In the genomic region with DNA sequence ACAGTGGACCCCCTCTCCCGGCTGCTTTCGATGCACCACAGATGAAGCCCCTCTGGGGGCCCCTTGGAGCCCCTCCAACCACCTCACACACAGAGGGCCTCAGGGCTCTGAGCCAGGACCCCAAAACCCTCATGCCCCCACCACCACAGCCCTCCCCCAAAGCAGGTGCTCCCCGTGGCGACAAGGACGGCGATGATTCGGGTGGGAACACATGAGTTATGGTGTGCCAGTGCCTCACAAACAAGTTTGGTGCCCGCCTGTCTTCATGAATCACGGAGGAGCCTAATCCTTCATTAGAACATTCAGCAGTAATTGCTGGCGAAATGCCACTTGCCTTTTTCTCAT, we compare ENCODE assay signal across 27 cellular contexts.
"Had no signal": no experiment of that assay in that cellular context is flagged by ENCODE, and none has a peak within 500 bp of the region (broad histone marks: within the 10 kb centered on the region; RNA-seq: fewer than 3 reads in every experiment).

No MANE protein-coding gene starts in this region.

- H3K27ac Mint-ChIP-seq: activated CD4-positive, alpha-beta memory T cell treated with anti-CD3 and anti-CD28 coated beads, Interleukin-2, amount 10 ng/mL, durations not matched to agents 7 days and 5 days; activated CD8-positive, alpha-beta memory T cell treated with anti-CD3 and anti-CD28 coated beads, Interleukin-2, amount 10 ng/mL, durations not matched to agents 7 days and 5 days; activated naive CD4-positive, alpha-beta T cell treated with anti-CD3 and anti-CD28 coated beads, Interleukin-2, amount 10 ng/mL, durations not matched to agents 7 days and 5 days; activated naive CD8-positive, alpha-beta T cell; activated naive CD8-positive, alpha-beta T cell treated with anti-CD3 and anti-CD28 coated beads, Interleukin-2, amount 50 U/mL, for 24 hours had no signal

- H3K4me1 Mint-ChIP-seq: activated CD4-positive, alpha-beta memory T cell treated with anti-CD3 and anti-CD28 coated beads, Interleukin-2, amount 10 ng/mL, durations not matched to agents 7 days and 5 days; activated CD8-positive, alpha-beta memory T cell treated with anti-CD3 and anti-CD28 coated beads, Interleukin-2, amount 10 ng/mL, durations not matched to agents 7 days and 5 days; activated naive CD4-positive, alpha-beta T cell treated with anti-CD3 and anti-CD28 coated beads, Interleukin-2, amount 10 ng/mL, durations not matched to agents 7 days and 5 days; activated naive CD8-positive, alpha-beta T cell treated with anti-CD3 and anti-CD28 coated beads, Interleukin-2, amount 50 U/mL, for 24 hours had no signal

- DNase-seq: activated CD4-positive, alpha-beta memory T cell treated with anti-CD3 and anti-CD28 coated beads, Interleukin-2, amount 10 ng/mL, durations not matched to agents 7 days and 5 days; activated CD4-positive, alpha-beta T cell treated with anti-CD3 and anti-CD28 coated beads for 1 hour; activated CD4-positive, alpha-beta T cell treated with anti-CD3 and anti-CD28 coated beads for 48 hours; activated CD4-positive, CD25-positive, alpha-beta regulatory T cell; activated CD8-positive, alpha-beta memory T cell treated with anti-CD3 and anti-CD28 coated beads for 24 hours; activated CD8-positive, alpha-beta memory T cell treated with anti-CD3 and anti-CD28 coated beads, Interleukin-2, amount 10 ng/mL, durations not matched to agents 7 days and 5 days; activated CD8-positive, alpha-beta memory T cell treated with anti-CD3 and anti-CD28 coated beads, Interleukin-2, amount 50 U/mL, for 48 hours; activated effector memory CD4-positive, alpha-beta T cell treated with Interleukin-2 at 50 U/mL for 16 hours; activated naive CD4-positive, alpha-beta T cell treated with anti-CD3 and anti-CD28 coated beads, Interleukin-2, amount 10 ng/mL, durations not matched to agents 7 days and 5 days; activated naive CD8-positive, alpha-beta T cell treated with anti-CD3 and anti-CD28 coated beads, Interleukin-2, amount 50 U/mL, for 24 hours; activated T-cell treated with anti-CD3 and anti-CD28 coated beads, Interleukin-2, amount 50 U/mL, for 48 hours; Kasumi-1; KG1; NCI-H1092 treated with DMSO at 0.1 percent for 48 hours; NCI-H1436; NCI-H1694; NCI-H2029; NCI-H345; NCI-H748 treated with DMSO at 0.1 percent for 48 hours; NK-92 treated with Interleukin-12 subunit alpha and Interleukin-12 subunit beta, amount 100 ng/mL, for 24 hours; OCI-M1; Right ventricle myocardium superior; SW 1271; T1000; WERI-Rb-1 had no signal

- H3K9me3 Mint-ChIP-seq: activated CD4-positive, alpha-beta memory T cell treated with anti-CD3 and anti-CD28 coated beads, Interleukin-2, amount 10 ng/mL, durations not matched to agents 7 days and 5 days; activated naive CD4-positive, alpha-beta T cell treated with anti-CD3 and anti-CD28 coated beads, Interleukin-2, amount 10 ng/mL, durations not matched to agents 7 days and 5 days had no signal

- H3K27me3 Mint-ChIP-seq: activated naive CD8-positive, alpha-beta T cell had no signal

- H3K4me3 ChIP-seq: cardiac muscle cell had no signal

- ATAC-seq: activated CD8-positive, alpha-beta memory T cell treated with anti-CD3 and anti-CD28 coated beads, Interleukin-2, amount 10 ng/mL, durations not matched to agents 7 days and 5 days; activated naive CD8-positive, alpha-beta T cell treated with anti-CD3 and anti-CD28 coated beads, Interleukin-2, amount 50 U/mL, for 24 hours had no signal

- H3K36me3 ChIP-seq: cardiac muscle cell, WERI-Rb-1 had no signal

- H3K27ac ChIP-seq: cardiac muscle cell, WERI-Rb-1 had no signal

- H3K36me3 Mint-ChIP-seq: activated naive CD4-positive, alpha-beta T cell treated with anti-CD3 and anti-CD28 coated beads, Interleukin-2, amount 10 ng/mL, durations not matched to agents 7 days and 5 days; activated naive CD8-positive, alpha-beta T cell had no signal

- H3K4me3 Mint-ChIP-seq: activated CD4-positive, alpha-beta memory T cell treated with anti-CD3 and anti-CD28 coated beads, Interleukin-2, amount 10 ng/mL, durations not matched to agents 7 days and 5 days; activated CD8-positive, alpha-beta memory T cell treated with anti-CD3 and anti-CD28 coated beads, Interleukin-2, amount 10 ng/mL, durations not matched to agents 7 days and 5 days; activated naive CD4-positive, alpha-beta T cell treated with anti-CD3 and anti-CD28 coated beads, Interleukin-2, amount 10 ng/mL, durations not matched to agents 7 days and 5 days; activated naive CD8-positive, alpha-beta T cell; activated naive CD8-positive, alpha-beta T cell treated with anti-CD3 and anti-CD28 coated beads, Interleukin-2, amount 50 U/mL, for 24 hours had no signal

- H3K27me3 ChIP-seq: cardiac muscle cell had no signal
